ENCODE assay signal across 8 cellular contexts in the genomic region with DNA sequence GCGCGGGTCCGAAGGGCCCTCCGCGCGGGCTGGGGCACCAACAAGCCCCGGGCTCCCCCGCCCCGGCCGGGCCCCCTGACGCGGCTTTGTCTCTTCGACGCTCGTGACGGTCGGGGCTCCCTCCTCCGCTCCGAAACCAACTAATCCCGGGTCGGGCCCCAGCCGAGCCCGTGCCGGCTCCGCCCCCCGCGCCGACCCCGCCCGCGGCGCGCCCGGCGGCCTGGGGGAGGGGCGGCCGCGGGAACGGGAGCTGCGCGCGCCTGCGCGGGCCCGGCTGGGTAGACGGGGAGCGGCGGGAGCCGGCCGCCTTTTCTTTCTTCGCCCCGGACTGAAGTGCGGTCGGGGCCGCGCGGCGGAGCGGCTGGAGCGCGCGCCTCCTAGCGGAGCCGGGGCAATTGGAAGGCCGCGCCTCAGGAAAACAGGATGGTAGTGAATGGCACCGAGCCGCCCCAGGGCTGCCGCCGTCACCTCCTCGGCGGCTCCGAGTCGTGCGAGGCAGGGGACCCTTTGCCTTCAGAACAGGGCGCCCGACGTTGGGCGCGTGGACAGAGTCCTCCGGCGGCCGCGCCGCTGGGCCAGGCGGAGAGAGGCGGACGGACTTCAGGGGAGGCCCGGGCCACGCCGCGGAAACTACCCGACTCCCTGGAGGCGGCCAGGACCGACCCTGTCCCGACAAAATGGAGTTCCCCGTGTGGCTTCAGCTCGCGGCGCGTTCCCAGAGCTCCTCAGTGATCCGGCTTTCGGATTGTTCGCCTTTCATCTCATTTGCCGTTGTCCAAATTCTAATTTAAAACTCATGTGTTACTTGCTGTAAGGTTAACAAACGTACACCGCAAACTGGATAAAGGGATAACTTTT. TPM values are rescaled to one million over a fixed set of nuclear protein-coding genes. Genes with fewer than 3 reads are reported as not detected.
DNase-seq lines count a peak whose midpoint lies in the region; ATAC-seq lines count a peak whose summit lies in the region.

A gene with protein sequence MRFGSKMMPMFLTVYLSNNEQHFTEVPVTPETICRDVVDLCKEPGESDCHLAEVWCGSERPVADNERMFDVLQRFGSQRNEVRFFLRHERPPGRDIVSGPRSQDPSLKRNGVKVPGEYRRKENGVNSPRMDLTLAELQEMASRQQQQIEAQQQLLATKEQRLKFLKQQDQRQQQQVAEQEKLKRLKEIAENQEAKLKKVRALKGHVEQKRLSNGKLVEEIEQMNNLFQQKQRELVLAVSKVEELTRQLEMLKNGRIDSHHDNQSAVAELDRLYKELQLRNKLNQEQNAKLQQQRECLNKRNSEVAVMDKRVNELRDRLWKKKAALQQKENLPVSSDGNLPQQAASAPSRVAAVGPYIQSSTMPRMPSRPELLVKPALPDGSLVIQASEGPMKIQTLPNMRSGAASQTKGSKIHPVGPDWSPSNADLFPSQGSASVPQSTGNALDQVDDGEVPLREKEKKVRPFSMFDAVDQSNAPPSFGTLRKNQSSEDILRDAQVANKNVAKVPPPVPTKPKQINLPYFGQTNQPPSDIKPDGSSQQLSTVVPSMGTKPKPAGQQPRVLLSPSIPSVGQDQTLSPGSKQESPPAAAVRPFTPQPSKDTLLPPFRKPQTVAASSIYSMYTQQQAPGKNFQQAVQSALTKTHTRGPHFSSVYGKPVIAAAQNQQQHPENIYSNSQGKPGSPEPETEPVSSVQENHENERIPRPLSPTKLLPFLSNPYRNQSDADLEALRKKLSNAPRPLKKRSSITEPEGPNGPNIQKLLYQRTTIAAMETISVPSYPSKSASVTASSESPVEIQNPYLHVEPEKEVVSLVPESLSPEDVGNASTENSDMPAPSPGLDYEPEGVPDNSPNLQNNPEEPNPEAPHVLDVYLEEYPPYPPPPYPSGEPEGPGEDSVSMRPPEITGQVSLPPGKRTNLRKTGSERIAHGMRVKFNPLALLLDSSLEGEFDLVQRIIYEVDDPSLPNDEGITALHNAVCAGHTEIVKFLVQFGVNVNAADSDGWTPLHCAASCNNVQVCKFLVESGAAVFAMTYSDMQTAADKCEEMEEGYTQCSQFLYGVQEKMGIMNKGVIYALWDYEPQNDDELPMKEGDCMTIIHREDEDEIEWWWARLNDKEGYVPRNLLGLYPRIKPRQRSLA (minus strand): TSS at position 138 of the 858 bp plus-strand sequence. CDS start 267 bp downstream, outside the sequence.

- H3K4me1 ChIP-seq in naive thymus-derived CD4-positive, alpha-beta T cell (ENCODE audit: control insufficient read depth in 2 of 2, insufficient read depth in 2 of 2, low read length in 2 of 2): peaks cover 14 to 27% of the 10 kb centered on the region in 2 donors

- DNase-seq in EH (ENCODE audit: low read depth): peak; percentile 90
- DNase-seq in KG1 (lab: John Stamatoyannopoulos, UW): peak; percentile 76
- DNase-seq in RPMI7951 (ENCODE audit: low read depth): peak; percentile 81
- DNase-seq in activated T-helper 1 cell treated with anti-CD3 and anti-CD28 coated beads, Interleukin-12 subunit alpha, Interleukin-12 subunit beta, Interleukin-2, Interleukin-4 antibody, amounts not matched to agents 30 ng/mL and 10 ng/mL and 1 ng/mL, durations not matched to agents 14 hours and 24 hours and 36 hours (ENCODE audit: low spot score): peak; percentile 81
- peak; percentile 88 for DNase-seq in fibroblast of gingiva (ENCODE audit: low read depth)
- DNase-seq in naive thymus-derived CD4-positive, alpha-beta T cell: peak; percentile 86 to 95 (median 90)
- DNase-seq in stimulated activated naive CD4-positive, alpha-beta T cell (lab: John Stamatoyannopoulos, UW): peak; percentile 78 to 91 (median 82)

- POLR2A ChIA-PET in naive thymus-derived CD4-positive, alpha-beta T cell (lab: Charles Lee): interaction anchor here (0.6 to 4.5 kb wide), 12 partner anchors 10 to 1133 kb away, joined by 3 to 51 read pairs (median 4); a partner anchor contains a TSS

- H3K4me1 Mint-ChIP-seq in activated T-helper 1 cell treated with anti-CD3 and anti-CD28 coated beads, Interleukin-12 subunit alpha, Interleukin-12 subunit beta, Interleukin-2, Interleukin-4 antibody, amounts not matched to agents 30 ng/mL and 10 ng/mL and 1 ng/mL, durations not matched to agents 14 hours and 24 hours and 36 hours (ENCODE audit: low read depth): peaks cover 42% of the 10 kb centered on the region
- H3K4me1 Mint-ChIP-seq in naive thymus-derived CD4-positive, alpha-beta T cell: peaks cover 23 to 53% (median 40%) of the 10 kb centered on the region in 7 donors

- peaks cover 5% of the 10 kb centered on the region for H3K27me3 Mint-ChIP-seq in activated T-helper 1 cell treated with anti-CD3 and anti-CD28 coated beads, Interleukin-12 subunit alpha, Interleukin-12 subunit beta, Interleukin-2, Interleukin-4 antibody, amounts not matched to agents 30 ng/mL and 10 ng/mL and 1 ng/mL, durations not matched to agents 14 hours and 24 hours and 36 hours (ENCODE audit: insufficient read depth)
- H3K27me3 Mint-ChIP-seq in naive thymus-derived CD4-positive, alpha-beta T cell: peaks cover 0 to 4% (median under 1%) of the 10 kb centered on the region in 5 donors

- ATAC-seq in GM21737 (IDR thresholded peaks at IDR 0.05; ENCODE audit: unreplicated experiment): peak; percentile 75
- peak; percentile 92 for ATAC-seq in naive thymus-derived CD4-positive, alpha-beta T cell

- H3K36me3 ChIP-seq in naive thymus-derived CD4-positive, alpha-beta T cell (ENCODE audit: control insufficient read depth in 2 of 3, insufficient read depth in 3 of 3, low read length in 3 of 3): peaks cover 0 to 4% (median 0%) of the 10 kb centered on the region in 3 experiments

- H3K27ac ChIP-seq in naive thymus-derived CD4-positive, alpha-beta T cell (ENCODE audit: low read depth, low read length): peak within 1 kb of the TSS; percentile 99

- peak within 1 kb of the TSS; percentile 95 for H3K4me3 Mint-ChIP-seq in activated T-helper 1 cell treated with anti-CD3 and anti-CD28 coated beads, Interleukin-12 subunit alpha, Interleukin-12 subunit beta, Interleukin-2, Interleukin-4 antibody, amounts not matched to agents 30 ng/mL and 10 ng/mL and 1 ng/mL, durations not matched to agents 14 hours and 24 hours and 36 hours
- peak within 1 kb of the TSS; percentile 88 to 99 (median 96) for H3K4me3 Mint-ChIP-seq in naive thymus-derived CD4-positive, alpha-beta T cell

- CTCF ChIA-PET in naive thymus-derived CD4-positive, alpha-beta T cell (lab: Charles Lee): interaction anchor here (0.6 to 3.6 kb wide), 6 partner anchors 13 to 327 kb away, joined by 4 to 20 read pairs (median 4); no protein-coding TSS in a partner anchor

- peaks cover 3% of the 10 kb centered on the region for H3K36me3 Mint-ChIP-seq in activated T-helper 1 cell treated with anti-CD3 and anti-CD28 coated beads, Interleukin-12 subunit alpha, Interleukin-12 subunit beta, Interleukin-2, Interleukin-4 antibody, amounts not matched to agents 30 ng/mL and 10 ng/mL and 1 ng/mL, durations not matched to agents 14 hours and 24 hours and 36 hours (ENCODE audit: low read depth)
- peaks cover 0 to 8% (median 3%) of the 10 kb centered on the region in 5 donors for H3K36me3 Mint-ChIP-seq in naive thymus-derived CD4-positive, alpha-beta T cell

- intact Hi-C loops in activated T-helper 1 cell treated with anti-CD3 and anti-CD28 coated beads, Interleukin-12 subunit alpha, Interleukin-12 subunit beta, Interleukin-2, Interleukin-4 antibody, amounts not matched to agents 30 ng/mL and 10 ng/mL and 1 ng/mL, durations not matched to agents 14 hours and 24 hours and 36 hours (cut with micrococcal nuclease): loop anchor here (1.0 to 5.0 kb wide), 8 partner anchors 35 to 1029 kb away; a partner anchor contains a TSS
- intact Hi-C loops in naive thymus-derived CD4-positive, alpha-beta T cell (cut with micrococcal nuclease): loop anchor here (1.0 to 10.0 kb wide), 21 partner anchors 11 to 1579 kb away; a partner anchor contains a TSS

- peak within 1 kb of the TSS; percentile 96 for H3K27ac Mint-ChIP-seq in activated T-helper 1 cell treated with anti-CD3 and anti-CD28 coated beads, Interleukin-12 subunit alpha, Interleukin-12 subunit beta, Interleukin-2, Interleukin-4 antibody, amounts not matched to agents 30 ng/mL and 10 ng/mL and 1 ng/mL, durations not matched to agents 14 hours and 24 hours and 36 hours
- peak within 1 kb of the TSS; percentile 94 to 99 (median 98) for H3K27ac Mint-ChIP-seq in naive thymus-derived CD4-positive, alpha-beta T cell

- H3K9me3 ChIP-seq in naive thymus-derived CD4-positive, alpha-beta T cell (ENCODE audit: control insufficient read depth in 2 of 3, low read length in 3 of 3): no peaks in the 10 kb centered on the region

- H3K4me3 ChIP-seq in naive thymus-derived CD4-positive, alpha-beta T cell (ENCODE audit: low read length): peak within 1 kb of the TSS; percentile 84

- H3K27me3 ChIP-seq in naive thymus-derived CD4-positive, alpha-beta T cell (ENCODE audit: control insufficient read depth in 2 of 2, insufficient read depth in 2 of 2, low read length in 2 of 2): no peaks in the 10 kb centered on the region

- H3K9me3 Mint-ChIP-seq in activated T-helper 1 cell treated with anti-CD3 and anti-CD28 coated beads, Interleukin-12 subunit alpha, Interleukin-12 subunit beta, Interleukin-2, Interleukin-4 antibody, amounts not matched to agents 30 ng/mL and 10 ng/mL and 1 ng/mL, durations not matched to agents 14 hours and 24 hours and 36 hours: peaks cover 5% of the 10 kb centered on the region
- peaks cover 0 to 11% (median 0%) of the 10 kb centered on the region in 11 donors for H3K9me3 Mint-ChIP-seq in naive thymus-derived CD4-positive, alpha-beta T cell

RNA-seq across cellular contexts. Expression of the gene that starts here (rescaled TPM):
- 19.2 and 23.7 TPM in 2 replicates for total RNA-seq in RPMI7951 (2014; rRNA removed; shearing (Covaris generic))
- 40.4 and 47.2 TPM in 2 replicates for total RNA-seq in activated T-helper 1 cell treated with anti-CD3 and anti-CD28 coated beads, Interleukin-12 subunit alpha, Interleukin-12 subunit beta, Interleukin-2, Interleukin-4 antibody, amounts not matched to agents 30 ng/mL and 10 ng/mL and 1 ng/mL, durations not matched to agents 14 hours and 24 hours and 36 hours
- 100 to 1,000 TPM in 1 of 5 experiments, 10 to 100 TPM in 4; 30.3 to 120 (median 45.4) TPM for total RNA-seq in naive thymus-derived CD4-positive, alpha-beta T cell
- polyA plus RNA-seq in naive thymus-derived CD4-positive, alpha-beta T cell: 10 to 100 TPM in 1 of 2 donors, 1 to 10 TPM in 1; 8.4 to 20.5 TPM

Comparison
In these comparisons a context has a peak if more than half of its experiments do, and no peak if none do; other contexts are left out.
1. Peak in every context shown above with its lines: DNase-seq, ATAC-seq, H3K4me3 ChIP-seq and H3K27ac ChIP-seq.